34 cellular contexts compared by ENCODE assay signal in the genomic region with DNA sequence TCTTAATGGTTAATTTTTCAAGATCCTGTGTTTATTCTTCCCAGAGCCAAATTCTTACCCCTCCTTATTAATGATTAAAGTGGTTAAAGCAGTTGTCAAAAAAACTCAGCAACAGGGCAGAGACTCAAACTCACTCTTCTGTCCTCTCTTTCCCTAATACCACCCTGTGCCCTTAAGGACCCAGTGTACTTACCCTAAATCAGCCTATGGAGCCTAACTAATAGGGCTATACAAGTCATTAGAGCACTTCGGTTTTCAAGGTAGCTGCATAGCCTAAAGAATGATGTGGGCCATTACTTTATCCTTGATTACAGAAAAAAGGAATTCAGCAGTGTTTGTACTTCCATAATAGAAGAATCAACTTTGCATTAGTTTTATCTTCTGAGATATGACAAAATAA.
"Had no signal": no experiment of that assay in that cellular context is flagged by ENCODE, and none has a peak within 500 bp of the region (broad histone marks: within the 10 kb centered on the region; RNA-seq: fewer than 3 reads in every experiment).

No MANE protein-coding gene starts in this region.

- H3K27ac ChIP-seq: KMS-11 had no signal

- H3K4me2 ChIP-seq: KMS-11 had no signal

- DNase-seq: Karpas-422, Kasumi-1, MG63, MM.1S, MV-4-11, NCI-H1048, NCI-H1092, NCI-H1092 treated with DMSO at 0.1 percent for 48 hours, NCI-H1105, NCI-H1105 treated with DMSO at 0.1 percent for 48 hours, NCI-H1417, NCI-H1417 treated with DMSO at 0.1 percent for 48 hours, NCI-H1436, NCI-H1436 treated with DMSO at 0.1 percent for 48 hours, NCI-H146, NCI-H1694, NCI-H1694 treated with DMSO at 0.1 percent for 48 hours, NCI-H187, NCI-H187 treated with DMSO at 0.1 percent for 48 hours, NCI-H1930, NCI-H2029, NCI-H2029 treated with DMSO at 0.1 percent for 48 hours, NCI-H2081, NCI-H2081 treated with DMSO at 0.1 percent for 48 hours, NCI-H2107, NCI-H2171, NCI-H2171 treated with DMSO at 0.1 percent for 48 hours, NCI-H2227 treated with DMSO at 0.1 percent for 48 hours, NCI-H226, NCI-H345, NCI-H446, NCI-H446 treated with DMSO at 0.1 percent for 48 hours, NCI-H510A had no signal

- H3K9ac ChIP-seq: KMS-11 had no signal

- H3K36me3 ChIP-seq: MG63 had no signal

- H3K9me3 ChIP-seq: MG63 had no signal

- H3K4me3 ChIP-seq: MG63 had no signal

- H3K27me3 ChIP-seq: MG63 had no signal
